Comparison of ENCODE assay signal across 8 cellular contexts in genomic region chr9:125190371-125190801, GRCh38. TPM values are rescaled to one million over a fixed set of nuclear protein-coding genes. Genes with fewer than 3 reads are reported as not detected.
DNase-seq lines count a peak whose midpoint lies in the region; ATAC-seq and TF ChIP-seq lines count a peak whose summit lies in the region.

No MANE protein-coding gene starts in this region.

- CTCF ChIA-PET in PC-9 (lab: Charles Lee): no interaction called here

- H2AFZ ChIP-seq in PC-9: peak overlapping the region; percentile 100

- no peaks in the 10 kb centered on the region for H3K27me3 ChIP-seq in PC-9 (ENCODE audit: insufficient read depth, low read depth)
- no peaks in the 10 kb centered on the region for H3K27me3 ChIP-seq in mononuclear cell (ENCODE audit: insufficient read depth, low read length)

- BruUV-seq in PC-9 (replicated peaks; lab: Mats Ljungman, UMichigan): no TSS peak

- H3K79me2 ChIP-seq in PC-9 (ENCODE audit: low read depth): peaks cover 50% of the 10 kb centered on the region

- POLR2A ChIA-PET in PC-9 (lab: Charles Lee; ENCODE audit: unreplicated experiment): interaction anchor here (0.5 to 0.6 kb wide), 2 partner anchors 210 to 416 kb away, joined by 3 to 10 read pairs; no protein-coding TSS in a partner anchor

- intact Hi-C loops in PC-9 (cut with micrococcal nuclease; ENCODE audit: unreplicated experiment): no loop called here

- 0 out of 2 replicates have a peak, but pooled peaks cover 3% of the 10 kb centered on the region for H3F3A ChIP-seq in PC-9 (ENCODE audit: insufficient read depth, low read depth)

- in situ Hi-C loops in GM13976 (cut with MboI; ENCODE audit: low sequenced_read_pairs, unreplicated experiment): no loop called here

- H3K27ac ChIP-seq in PC-9 (peak overlapping the region; percentile 60), urinary bladder (ENCODE audit: low read depth) (no peak overlapping the region)

- TF ChIP-seq CTCF in GM13976 (IDR thresholded peaks at IDR 0.05; ENCODE audit: borderline replicate concordance, control extremely low read depth, extremely low read depth, insufficient read depth, missing control alignments) (no peak), PC-9 (conservative IDR thresholded peaks at IDR 0.05) (no peak)

- H4K20me1 ChIP-seq in PC-9 (ENCODE audit: insufficient read depth): peaks cover 9% of the 10 kb centered on the region

- H3K4me3 ChIP-seq in PC-9: peak overlapping the region; percentile 99
- H3K4me3 ChIP-seq in mononuclear cell (ENCODE audit: low read length): peak overlapping the region; percentile 100
- peak overlapping the region; percentile 96 for H3K4me3 ChIP-seq in urinary bladder (ENCODE audit: low read depth, low read length)

- H3K9me3 ChIP-seq in PC-9 (ENCODE audit: insufficient read depth, low read depth) (no peaks in the 10 kb centered on the region), mononuclear cell (ENCODE audit: low read depth, low read length) (no peaks in the 10 kb centered on the region)

- 0 out of 2 replicates have a peak, but pooled peaks cover 4% of the 10 kb centered on the region for H3K36me3 ChIP-seq in PC-9 (ENCODE audit: low read depth)
- H3K36me3 ChIP-seq in urinary bladder (ENCODE audit: insufficient read depth): no peaks in the 10 kb centered on the region

- peak; percentile 34 for DNase-seq in GM13976 (ENCODE audit: low spot score)
- no peak for DNase-seq in PC-9
- DNase-seq in central memory CD4-positive, alpha-beta T cell: peak; percentile 20
- DNase-seq in DMS114 treated with DMSO at 0.1 percent for 48 hours (lab: John Stamatoyannopoulos, UW; ENCODE audit: unreplicated experiment): no peak

- H3K9me2 ChIP-seq in PC-9 (ENCODE audit: insufficient read depth): no peaks in the 10 kb centered on the region

- H3K4me1 ChIP-seq in PC-9 (replicated peaks; ENCODE audit: insufficient read depth) (peaks cover 13% of the 10 kb centered on the region), mononuclear cell (ENCODE audit: insufficient read depth, low read length) (peaks cover 61% of the 10 kb centered on the region), urinary bladder (ENCODE audit: insufficient read depth) (no peaks in the 10 kb centered on the region)

- ATAC-seq in HG03469 (IDR thresholded peaks at IDR 0.05; ENCODE audit: unreplicated experiment) (no peak), HG02798 (IDR thresholded peaks at IDR 0.05; ENCODE audit: poor library complexity, unreplicated experiment) (no peak)

- H3K4me2 ChIP-seq in PC-9: peak overlapping the region; percentile 96

- 58% methylated on average over 13 of the region's 13 CpGs for WGBS in urinary bladder

RNA-seq across cellular contexts. Expression of gene PPP6C, which starts 0.8 kb away (rescaled TPM):
- 34.6 and 49.6 TPM in 2 replicates for total RNA-seq in PC-9 (2021)
- total RNA-seq in mononuclear cell: 57.3 TPM
- total RNA-seq in urinary bladder: 19.9 TPM
- polyA plus RNA-seq in urinary bladder: 20.8 TPM

RNA-seq across cellular contexts. Expression of gene RABEPK, which starts 10.0 kb away (rescaled TPM):
- total RNA-seq in PC-9 (2021) (28.9 and 29.7 TPM in 2 replicates), mononuclear cell (3.6 TPM), urinary bladder (17.5 TPM)
- 24.4 TPM for polyA plus RNA-seq in urinary bladder

RNA-seq across cellular contexts. Expression of gene SCAI, which starts 47.1 kb away (rescaled TPM):
- total RNA-seq in PC-9 (2021) (16.0 and 20.2 TPM in 2 replicates), mononuclear cell (9.9 TPM), urinary bladder (25.1 TPM)
- polyA plus RNA-seq in urinary bladder: 1.8 TPM

RNA-seq across cellular contexts. Expression of gene HSPA5, which starts 50.8 kb away (rescaled TPM):
- total RNA-seq in PC-9 (2021) (185 and 235 TPM in 2 replicates), mononuclear cell (79.7 TPM), urinary bladder (74.0 TPM)
- 132 TPM for polyA plus RNA-seq in urinary bladder

Comparison
In these comparisons a context has a peak if more than half of its experiments do, and no peak if none do; other contexts are left out.
1. DNase-seq: peak in GM13976 (single experiment) and central memory CD4-positive, alpha-beta T cell (single experiment); none in PC-9 (0 of 2) and DMS114 treated with DMSO at 0.1 percent for 48 hours (single experiment).
2. Peak in every context shown above with its lines, with median percentiles within 50 percentile points of each other: H3K4me3 ChIP-seq.